Comparison of ENCODE assay signal across 34 cellular contexts in genomic region chr6:65997539-65997938, GRCh38.
"Had no signal": no experiment of that assay in that cellular context is flagged by ENCODE, and none has a peak within 500 bp of the region (broad histone marks: within the 10 kb centered on the region; RNA-seq: fewer than 3 reads in every experiment).

No MANE protein-coding gene starts in this region.

- H3K27me3 ChIP-seq: adrenal gland, body of pancreas, esophagus squamous epithelium, gastroesophageal sphincter, heart right ventricle had no signal

- H3K27ac ChIP-seq: adrenal gland, body of pancreas, epithelial cell of prostate, esophagus squamous epithelium, gastroesophageal sphincter, heart right ventricle had no signal

- H3K4me3 Mint-ChIP-seq: activated CD4-positive, alpha-beta memory T cell treated with anti-CD3 and anti-CD28 coated beads for 36 hours; activated CD4-positive, alpha-beta T cell treated with anti-CD3 and anti-CD28 coated beads for 36 hours; activated CD4-positive, alpha-beta T cell treated with anti-CD3 and anti-CD28 coated beads, Interleukin-2, amount 10 ng/mL, durations not matched to agents 24 days and 14 days; activated CD8-positive, alpha-beta memory T cell treated with anti-CD3 and anti-CD28 coated beads, Interleukin-2, amount 10 ng/mL, durations not matched to agents 7 days and 5 days; activated CD8-positive, alpha-beta T cell treated with anti-CD3 and anti-CD28 coated beads, Interleukin-2, amount 10 ng/mL, durations not matched to agents 7 days and 5 days; activated naive CD4-positive, alpha-beta T cell treated with anti-CD3 and anti-CD28 coated beads for 36 hours; activated naive CD4-positive, alpha-beta T cell treated with anti-CD3 and anti-CD28 coated beads, Interleukin-2, amount 50 U/mL, for 24 hours; activated naive CD8-positive, alpha-beta T cell treated with anti-CD3 and anti-CD28 coated beads for 36 hours; activated naive CD8-positive, alpha-beta T cell treated with anti-CD3 and anti-CD28 coated beads, Interleukin-2, amount 50 U/mL, for 24 hours; activated T-helper 1 cell treated with anti-CD3 and anti-CD28 coated beads, Interleukin-12 subunit alpha, Interleukin-12 subunit beta, Interleukin-2, Interleukin-4 antibody, amounts not matched to agents 30 ng/mL and 10 ng/mL and 1 ng/mL, durations not matched to agents 14 hours and 24 hours and 36 hours; effector memory CD8-positive, alpha-beta T cell; T-helper 17 cell; T-helper 2 cell treated with Interferon-gamma antibody and Interleukin-4, amounts not matched to agents 5 μg/mL and 100 μg/mL, for 36 hours had no signal

- H3K4me1 Mint-ChIP-seq: activated CD4-positive, alpha-beta T cell treated with anti-CD3 and anti-CD28 coated beads for 36 hours; activated CD4-positive, alpha-beta T cell treated with anti-CD3 and anti-CD28 coated beads, Interleukin-2, amount 10 ng/mL, durations not matched to agents 24 days and 14 days; activated CD8-positive, alpha-beta memory T cell treated with anti-CD3 and anti-CD28 coated beads, Interleukin-2, amount 10 ng/mL, durations not matched to agents 7 days and 5 days; activated naive CD4-positive, alpha-beta T cell treated with anti-CD3 and anti-CD28 coated beads, Interleukin-2, amount 50 U/mL, for 24 hours; activated naive CD8-positive, alpha-beta T cell treated with anti-CD3 and anti-CD28 coated beads for 36 hours; activated naive CD8-positive, alpha-beta T cell treated with anti-CD3 and anti-CD28 coated beads, Interleukin-2, amount 50 U/mL, for 24 hours; T-helper 17 cell had no signal

- H3K36me3 ChIP-seq: adrenal gland, esophagus squamous epithelium, gastroesophageal sphincter, heart right ventricle had no signal

- H3K9me3 ChIP-seq: body of pancreas, gastroesophageal sphincter had no signal

- H3K4me1 ChIP-seq: adrenal gland, body of pancreas, esophagus squamous epithelium, gastroesophageal sphincter, heart right ventricle had no signal

- H3K27ac Mint-ChIP-seq: activated CD4-positive, alpha-beta memory T cell treated with anti-CD3 and anti-CD28 coated beads for 36 hours; activated CD4-positive, alpha-beta T cell treated with anti-CD3 and anti-CD28 coated beads for 36 hours; activated CD4-positive, alpha-beta T cell treated with anti-CD3 and anti-CD28 coated beads, Interleukin-2, amount 10 ng/mL, durations not matched to agents 24 days and 14 days; activated CD8-positive, alpha-beta memory T cell treated with anti-CD3 and anti-CD28 coated beads, Interleukin-2, amount 10 ng/mL, durations not matched to agents 7 days and 5 days; activated CD8-positive, alpha-beta T cell treated with anti-CD3 and anti-CD28 coated beads, Interleukin-2, amount 10 ng/mL, durations not matched to agents 7 days and 5 days; activated naive CD4-positive, alpha-beta T cell treated with anti-CD3 and anti-CD28 coated beads for 36 hours; activated naive CD4-positive, alpha-beta T cell treated with anti-CD3 and anti-CD28 coated beads, Interleukin-2, amount 50 U/mL, for 24 hours; activated naive CD8-positive, alpha-beta T cell treated with anti-CD3 and anti-CD28 coated beads for 36 hours; activated naive CD8-positive, alpha-beta T cell treated with anti-CD3 and anti-CD28 coated beads, Interleukin-2, amount 50 U/mL, for 24 hours; activated T-helper 1 cell treated with anti-CD3 and anti-CD28 coated beads, Interleukin-12 subunit alpha, Interleukin-12 subunit beta, Interleukin-2, Interleukin-4 antibody, amounts not matched to agents 30 ng/mL and 10 ng/mL and 1 ng/mL, durations not matched to agents 14 hours and 24 hours and 36 hours; activated T-helper 2 cell treated with anti-CD3 and anti-CD28 coated beads, Interferon-gamma antibody, Interleukin-2, Interleukin-4, amounts not matched to agents 10 μg/mL and 5 μg/mL and 100 μg/mL, durations not matched to agents 14 hours and 24 hours and 36 hours; effector memory CD8-positive, alpha-beta T cell; T-helper 17 cell; T-helper 2 cell treated with Interferon-gamma antibody and Interleukin-4, amounts not matched to agents 5 μg/mL and 100 μg/mL, for 36 hours had no signal

- H3K27me3 Mint-ChIP-seq: activated CD4-positive, alpha-beta memory T cell treated with anti-CD3 and anti-CD28 coated beads for 36 hours; activated CD4-positive, alpha-beta T cell treated with anti-CD3 and anti-CD28 coated beads for 36 hours; activated CD4-positive, alpha-beta T cell treated with anti-CD3 and anti-CD28 coated beads, Interleukin-2, amount 10 ng/mL, durations not matched to agents 24 days and 14 days; activated CD8-positive, alpha-beta memory T cell treated with anti-CD3 and anti-CD28 coated beads, Interleukin-2, amount 10 ng/mL, durations not matched to agents 7 days and 5 days; activated naive CD4-positive, alpha-beta T cell treated with anti-CD3 and anti-CD28 coated beads, Interleukin-2, amount 50 U/mL, for 24 hours; activated naive CD8-positive, alpha-beta T cell treated with anti-CD3 and anti-CD28 coated beads for 36 hours; activated naive CD8-positive, alpha-beta T cell treated with anti-CD3 and anti-CD28 coated beads, Interleukin-2, amount 50 U/mL, for 24 hours; effector memory CD8-positive, alpha-beta T cell; T-helper 17 cell had no signal

- H3K36me3 Mint-ChIP-seq: activated CD4-positive, alpha-beta memory T cell treated with anti-CD3 and anti-CD28 coated beads for 36 hours; activated CD8-positive, alpha-beta memory T cell treated with anti-CD3 and anti-CD28 coated beads, Interleukin-2, amount 10 ng/mL, durations not matched to agents 7 days and 5 days; activated naive CD4-positive, alpha-beta T cell treated with anti-CD3 and anti-CD28 coated beads, Interleukin-2, amount 50 U/mL, for 24 hours; activated naive CD8-positive, alpha-beta T cell treated with anti-CD3 and anti-CD28 coated beads for 36 hours had no signal

- DNase-seq: activated CD4-positive, alpha-beta memory T cell treated with anti-CD3 and anti-CD28 coated beads for 36 hours; activated CD4-positive, alpha-beta T cell treated with anti-CD3 and anti-CD28 coated beads for 36 hours; activated CD4-positive, alpha-beta T cell treated with anti-CD3 and anti-CD28 coated beads, Interleukin-2, amount 10 ng/mL, durations not matched to agents 24 days and 14 days; activated CD4-positive, CD25-positive, alpha-beta regulatory T cell; activated CD4-positive, CD25-positive, alpha-beta regulatory T cell treated with anti-CD3 and anti-CD28 coated beads, Interleukin-2, amount 50 U/mL, for 72 hours; activated CD8-positive, alpha-beta memory T cell treated with anti-CD3 and anti-CD28 coated beads, Interleukin-2, amount 10 ng/mL, durations not matched to agents 7 days and 5 days; activated CD8-positive, alpha-beta memory T cell treated with anti-CD3 and anti-CD28 coated beads, Interleukin-2, amount 50 U/mL, for 4 hours; activated CD8-positive, alpha-beta T cell treated with anti-CD3 and anti-CD28 coated beads, Interleukin-2, amount 10 ng/mL, durations not matched to agents 7 days and 5 days; activated effector memory CD4-positive, alpha-beta T cell treated with anti-CD3 and anti-CD28 coated beads, Interleukin-2, amount 50 U/mL, for 16 hours; activated naive CD4-positive, alpha-beta T cell treated with anti-CD3 and anti-CD28 coated beads for 36 hours; activated naive CD8-positive, alpha-beta T cell treated with anti-CD3 and anti-CD28 coated beads for 36 hours; activated naive CD8-positive, alpha-beta T cell treated with anti-CD3 and anti-CD28 coated beads, Interleukin-2, amount 50 U/mL, for 24 hours; activated T-cell treated with anti-CD3 and anti-CD28 coated beads, Interleukin-2, amount 50 U/mL, for 1 hour; activated T-cell treated with anti-CD3 and anti-CD28 coated beads, Interleukin-2, amount 50 U/mL, for 48 hours; adrenal gland; amygdala; aorta; body of pancreas; caudate nucleus; cortex of kidney; dermis blood vessel endothelial cell; effector CD4-positive, alpha-beta T cell; effector memory CD8-positive, alpha-beta T cell; esophagus squamous epithelium; foreskin melanocyte; heart right ventricle; T-helper 17 cell; T1000 had no signal

- H3K9me3 Mint-ChIP-seq: activated T-helper 1 cell treated with anti-CD3 and anti-CD28 coated beads, Interleukin-12 subunit alpha, Interleukin-12 subunit beta, Interleukin-2, Interleukin-4 antibody, amounts not matched to agents 30 ng/mL and 10 ng/mL and 1 ng/mL, durations not matched to agents 14 hours and 24 hours and 36 hours had no signal

- H3K4me3 ChIP-seq: adrenal gland, body of pancreas, esophagus squamous epithelium, gastroesophageal sphincter, heart right ventricle had no signal
